ENCODE assay signal across 8 cellular contexts in genomic region chr17:7548585-7549400, GRCh38. TPM values are rescaled to one million over a fixed set of nuclear protein-coding genes. Genes with fewer than 3 reads are reported as not detected.
DNase-seq lines count a peak whose midpoint lies in the region; ATAC-seq and TF ChIP-seq lines count a peak whose summit lies in the region.

A gene with protein sequence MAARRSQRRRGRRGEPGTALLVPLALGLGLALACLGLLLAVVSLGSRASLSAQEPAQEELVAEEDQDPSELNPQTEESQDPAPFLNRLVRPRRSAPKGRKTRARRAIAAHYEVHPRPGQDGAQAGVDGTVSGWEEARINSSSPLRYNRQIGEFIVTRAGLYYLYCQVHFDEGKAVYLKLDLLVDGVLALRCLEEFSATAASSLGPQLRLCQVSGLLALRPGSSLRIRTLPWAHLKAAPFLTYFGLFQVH (plus strand): TSS chr17:7549058. CDS start chr17:7549154, 96 bp downstream.

- DNase-seq in activated naive CD4-positive, alpha-beta T cell treated with anti-CD3 and anti-CD28 coated beads, Interleukin-2, amount 50 U/mL, for 72 hours (ENCODE audit: low spot score in 2 of 2) = peak in 1 of 2 donors; percentile 44
- peak; percentile 84 for DNase-seq in cardiac septum (ENCODE audit: low spot score)
- DNase-seq in ovary = peak; percentile 67 to 78 (median 73)
- no peak for DNase-seq in GDM1 (lab: John Stamatoyannopoulos, UW)
- no peak for DNase-seq in SIG-M5 treated with dmso at 0.1 percent for 504 hours (lab: John Stamatoyannopoulos, UW; ENCODE audit: unreplicated experiment)

- peak; percentile 61 to 66 for ATAC-seq in activated naive CD4-positive, alpha-beta T cell treated with anti-CD3 and anti-CD28 coated beads, Interleukin-2, amount 50 U/mL, for 72 hours
- ATAC-seq in HG02642 (IDR thresholded peaks at IDR 0.05; ENCODE audit: poor library complexity, unreplicated experiment) = no peak

- peak within 1 kb of the TSS; percentile 61 for H2AFZ ChIP-seq in OCI-LY3 (ENCODE audit: low read depth, low read length)

- H3K9me3 ChIP-seq in ES-I3 (ENCODE audit: control insufficient read depth, insufficient read depth, low read length) = no peaks in the 10 kb centered on the region
- no peaks in the 10 kb centered on the region for H3K9me3 ChIP-seq in OCI-LY3 (ENCODE audit: insufficient read depth, low read length)
- no peaks in the 10 kb centered on the region for H3K9me3 ChIP-seq in ovary

- H3K9ac ChIP-seq in ES-I3 (ENCODE audit: low read depth, low read length) (peak within 1 kb of the TSS; percentile 84), OCI-LY3 (ENCODE audit: low read length) (peak within 1 kb of the TSS; percentile 74)

- H3K4me2 ChIP-seq in OCI-LY3 (ENCODE audit: low read length) = peak within 1 kb of the TSS; percentile 63

- H3K36me3 ChIP-seq in ES-I3 (ENCODE audit: insufficient read depth, low read length) (no peaks in the 10 kb centered on the region), OCI-LY3 (replicated peaks; ENCODE audit: low read depth, low read length) (no peaks in the 10 kb centered on the region), ovary (no peaks in the 10 kb centered on the region)

- peak within 1 kb of the TSS; percentile 32 to 68 for H3K27ac Mint-ChIP-seq in activated naive CD4-positive, alpha-beta T cell treated with anti-CD3 and anti-CD28 coated beads, Interleukin-2, amount 50 U/mL, for 72 hours

- no peaks in the 10 kb centered on the region for H4K20me1 ChIP-seq in OCI-LY3 (ENCODE audit: insufficient read depth, low read length)

- H3K27me3 ChIP-seq in OCI-LY3 (ENCODE audit: low read depth, low read length) (peaks cover 3% of the 10 kb centered on the region; the same call in 1 of the 2 replicates), ovary (no peaks in the 10 kb centered on the region)

- intact Hi-C loops in cardiac septum (cut with DNase I) (no loop called here), ovary (cut with DNase I) (no loop called here)

- H3K9me3 Mint-ChIP-seq in activated naive CD4-positive, alpha-beta T cell treated with anti-CD3 and anti-CD28 coated beads, Interleukin-2, amount 50 U/mL, for 72 hours = no peaks in the 10 kb centered on the region

- no peak for TF ChIP-seq EP300 in ovary (IDR thresholded peaks at IDR 0.05)

- H3K27ac ChIP-seq in OCI-LY3 (ENCODE audit: low read length) (no peak within 1 kb of the TSS), ovary (peak within 1 kb of the TSS; percentile 74 to 90)

- H3K4me3 ChIP-seq in OCI-LY3 (ENCODE audit: low read length) (peak within 1 kb of the TSS; percentile 86), ovary (peak within 1 kb of the TSS; percentile 80)

- H3K36me3 Mint-ChIP-seq in activated naive CD4-positive, alpha-beta T cell treated with anti-CD3 and anti-CD28 coated beads, Interleukin-2, amount 50 U/mL, for 72 hours = peaks cover 10 to 11% of the 10 kb centered on the region in 2 donors

- H3K79me2 ChIP-seq in OCI-LY3 (ENCODE audit: low read length) = no peaks in the 10 kb centered on the region

- WGBS in ovary, 3 donors = 1% methylated on average over 32 to 65 of the region's 65 CpGs

- no peak for TF ChIP-seq POLR2A in ovary (IDR thresholded peaks at IDR 0.05)

- H3K4me1 ChIP-seq in ES-I3 (ENCODE audit: insufficient read depth, low read length) = no peaks in the 10 kb centered on the region
- peaks cover 36% of the 10 kb centered on the region for H3K4me1 ChIP-seq in OCI-LY3 (ENCODE audit: low read length)
- H3K4me1 ChIP-seq in ovary (ENCODE audit: insufficient read depth) = peaks cover 12% of the 10 kb centered on the region

- TF ChIP-seq CTCF in OCI-LY3 (IDR thresholded peaks at IDR 0.05; ENCODE audit: low read depth, low read length) (no peak), ovary (IDR thresholded peaks at IDR 0.05) (peak in 1 of 3 donors; percentile 48)

RNA-seq across cellular contexts. Expression of the gene that starts here (rescaled TPM):
- 10 to 100 TPM; 16.4 to 18.9 TPM for total RNA-seq in activated naive CD4-positive, alpha-beta T cell treated with anti-CD3 and anti-CD28 coated beads, Interleukin-2, amount 50 U/mL, for 72 hours
- total RNA-seq in cardiac septum (33.9 TPM), ovary (10 to 100 TPM; 37.3 to 78.3 (median 59.6) TPM)
- polyA plus RNA-seq in ovary = 10 to 100 TPM; 26.6 to 70.1 TPM

Comparison
In these comparisons a context has a peak if more than half of its experiments do, and no peak if none do; other contexts are left out.
1. DNase-seq: peak in cardiac septum (single experiment) and ovary (5 of 5); none in GDM1 (single experiment) and SIG-M5 treated with dmso at 0.1 percent for 504 hours (single experiment).